ENCODE assay signal across 9 cellular contexts in genomic region chr11:65485820-65486219, GRCh38. TPM values are rescaled to one million over a fixed set of nuclear protein-coding genes. Genes with fewer than 3 reads are reported as not detected.
DNase-seq lines count a peak whose midpoint lies in the region; ATAC-seq, FAIRE-seq and TF ChIP-seq lines count a peak whose summit lies in the region.
"Had no signal": no experiment of that assay in that cellular context is flagged by ENCODE, and none has a peak within 500 bp of the region (broad histone marks: within the 10 kb centered on the region; RNA-seq: fewer than 3 reads in every experiment).

No MANE protein-coding gene starts in this region.

- H3K9ac ChIP-seq in parathyroid adenoma = no peak overlapping the region

- ATAC-seq in RWPE2 (ENCODE audit: low read depth) (no peak), GM21360 (IDR thresholded peaks at IDR 0.05; ENCODE audit: unreplicated experiment) (no peak)

- no peaks in the 10 kb centered on the region for H3K27me3 ChIP-seq in ACC112 (ENCODE audit: insufficient read depth, low read length)
- no peaks in the 10 kb centered on the region for H3K27me3 ChIP-seq in RWPE2 (ENCODE audit: insufficient read depth, poor library complexity, severe bottlenecking)
- no peaks in the 10 kb centered on the region for H3K27me3 ChIP-seq in parathyroid adenoma (ENCODE audit: control insufficient read depth, insufficient read depth, low read length)
- H3K27me3 ChIP-seq in small intestine (ENCODE audit: control insufficient read depth in 2 of 2, insufficient read depth in 2 of 2, low read length in 2 of 2) = no peaks in the 10 kb centered on the region

- no peaks in the 10 kb centered on the region for H3K36me3 Mint-ChIP-seq in glutamatergic neuron (ENCODE audit: unreplicated experiment)

- H3K4me3 Mint-ChIP-seq in glutamatergic neuron (ENCODE audit: unreplicated experiment) = no peak overlapping the region
- H3K4me3 Mint-ChIP-seq: central memory CD8-positive, alpha-beta T cell had no signal

- peak overlapping the region; percentile 56; the same call in 1 of the 2 replicates for H3K27ac ChIP-seq in ACC112 (ENCODE audit: low read depth, low read length)
- H3K27ac ChIP-seq in RWPE2 (ENCODE audit: poor library complexity, severe bottlenecking) = peak overlapping the region; percentile 99
- peak overlapping the region; percentile 100 for H3K27ac ChIP-seq in parathyroid adenoma
- H3K27ac ChIP-seq in small intestine (ENCODE audit: low read depth in 1 of 2, low read length in 1 of 2) = peak overlapping the region in 1 of 2 donors; percentile 62

- H3K27me3 Mint-ChIP-seq in glutamatergic neuron (ENCODE audit: unreplicated experiment) = peaks cover 12% of the 10 kb centered on the region
- H3K27me3 Mint-ChIP-seq: central memory CD8-positive, alpha-beta T cell had no signal

- peaks cover 25% of the 10 kb centered on the region for H3K79me2 ChIP-seq in ACC112 (ENCODE audit: control insufficient read depth, insufficient read depth, low read length, unreplicated experiment)
- H3K79me2 ChIP-seq in parathyroid adenoma = peaks cover 11% of the 10 kb centered on the region

- peaks cover 41% of the 10 kb centered on the region for H3K4me1 Mint-ChIP-seq in glutamatergic neuron (ENCODE audit: low read depth, unreplicated experiment)
- H3K4me1 Mint-ChIP-seq: central memory CD8-positive, alpha-beta T cell had no signal

- no peaks in the 10 kb centered on the region for H3K36me3 ChIP-seq in ACC112 (ENCODE audit: insufficient read depth, low read length)
- no peaks in the 10 kb centered on the region for H3K36me3 ChIP-seq in RWPE2 (ENCODE audit: low read depth)
- H3K36me3 ChIP-seq in parathyroid adenoma (ENCODE audit: control insufficient read depth, insufficient read depth, low read length) = no peaks in the 10 kb centered on the region
- H3K36me3 ChIP-seq in small intestine (ENCODE audit: control insufficient read depth in 2 of 2, insufficient read depth in 2 of 2, low read length in 2 of 2) = no peaks in the 10 kb centered on the region

- peaks cover 9% of the 10 kb centered on the region for H3K9me3 Mint-ChIP-seq in glutamatergic neuron (ENCODE audit: unreplicated experiment)
- H3K9me3 Mint-ChIP-seq: central memory CD8-positive, alpha-beta T cell had no signal

- no peak overlapping the region for H3K4me3 ChIP-seq in ACC112 (ENCODE audit: low read depth, low read length)
- H3K4me3 ChIP-seq in RWPE2 (ENCODE audit: severe bottlenecking) = no peak overlapping the region
- no peak overlapping the region for H3K4me3 ChIP-seq in parathyroid adenoma (ENCODE audit: low read depth, low read length)
- no peak overlapping the region for H3K4me3 ChIP-seq in small intestine (ENCODE audit: low read depth in 1 of 2, low read length in 2 of 2)

- 46 to 59% (median 53%) methylated on average over 5 of the region's 5 CpGs for WGBS in small intestine, 3 donors

- no peak for FAIRE-seq in small intestine (lab: Jason Lieb, UNC)

- peaks cover 56% of the 10 kb centered on the region for H3K4me1 ChIP-seq in ACC112 (ENCODE audit: control insufficient read depth, insufficient read depth, low read length, unreplicated experiment)
- H3K4me1 ChIP-seq in RWPE2 (ENCODE audit: insufficient read depth, poor library complexity, severe bottlenecking) = peaks cover 60% of the 10 kb centered on the region
- peaks cover 50% of the 10 kb centered on the region for H3K4me1 ChIP-seq in parathyroid adenoma
- H3K4me1 ChIP-seq in small intestine (ENCODE audit: control insufficient read depth in 2 of 2, insufficient read depth in 1 of 2, low read depth in 1 of 2, low read length in 1 of 2) = peaks cover 13 to 17% of the 10 kb centered on the region in 2 donors

- H3K4me2 ChIP-seq in parathyroid adenoma (ENCODE audit: low read length) = peak overlapping the region; percentile 22

- H2AFZ ChIP-seq in ACC112 (ENCODE audit: low read length, unreplicated experiment) (no peak overlapping the region), parathyroid adenoma (peak overlapping the region; percentile 53)

- in situ Hi-C loops in GM13977 (cut with MboI; ENCODE audit: low pct_unique_long_range_greater_than_20kb, low sequenced_read_pairs, unreplicated experiment) = loop anchor here (10.0 kb wide), 1 partner anchor 61 kb away; the partner anchor contains the start of gene NEAT1

- no peaks in the 10 kb centered on the region for H3K9me3 ChIP-seq in RWPE2 (ENCODE audit: severe bottlenecking)
- no peaks in the 10 kb centered on the region for H3K9me3 ChIP-seq in parathyroid adenoma (ENCODE audit: control insufficient read depth, low read length)
- H3K9me3 ChIP-seq in small intestine (ENCODE audit: control insufficient read depth, low read depth) = no peaks in the 10 kb centered on the region

- TF ChIP-seq CTCF in RWPE2 (IDR thresholded peaks at IDR 0.05; ENCODE audit: poor library complexity, severe bottlenecking) = no peak
- no peak for TF ChIP-seq CTCF in glutamatergic neuron (IDR thresholded peaks at IDR 0.05; ENCODE audit: partially characterized antibody, unreplicated experiment)
- TF ChIP-seq CTCF in parathyroid adenoma (IDR thresholded peaks at IDR 0.05) = no peak
- no peak for TF ChIP-seq CTCF in GM13977 (IDR thresholded peaks at IDR 0.05; ENCODE audit: extremely low read depth, insufficient read depth, missing control alignments)

- DNase-seq in RWPE2 (ENCODE audit: low spot score) = no peak
- no peak for DNase-seq in glutamatergic neuron
- DNase-seq in activated CD4-positive, alpha-beta T cell treated with anti-CD3 and anti-CD28 coated beads for 1 hour = no peak
- no peak for DNase-seq in small intestine
- no peak for DNase-seq in GM13977 (ENCODE audit: low spot score)

- H3K27ac Mint-ChIP-seq in glutamatergic neuron (ENCODE audit: unreplicated experiment) = peak overlapping the region; percentile 85

RNA-seq across cellular contexts. Expression of gene MALAT1, which starts 13.0 kb away (rescaled TPM):
- total RNA-seq in glutamatergic neuron (ENCODE audit: unreplicated experiment) = 18,218 TPM
- 100 to 1,000 TPM; 155 to 454 (median 159) TPM for polyA plus RNA-seq in small intestine

RNA-seq across cellular contexts. Expression of gene SCYL1, which starts 39.1 kb away (rescaled TPM):
- total RNA-seq in glutamatergic neuron (ENCODE audit: unreplicated experiment) = 80.0 TPM
- polyA plus RNA-seq in small intestine = 10 to 100 TPM; 46.7 to 76.9 (median 74.3) TPM
